In genomic region chr20:728022-728944, GRCh38 we compare ENCODE assay signal across 9 cellular contexts. TPM values are rescaled to one million over a fixed set of nuclear protein-coding genes. Genes with fewer than 3 reads are reported as not detected.
DNase-seq lines count a peak whose midpoint lies in the region; ATAC-seq lines count a peak whose summit lies in the region.
"Had no signal": no experiment of that assay in that cellular context is flagged by ENCODE, and none has a peak within 500 bp of the region (broad histone marks: within the 10 kb centered on the region; RNA-seq: fewer than 3 reads in every experiment).

No MANE protein-coding gene starts in this region.

- peak overlapping the region; percentile 14 to 29 for H3K4me3 Mint-ChIP-seq in stimulated activated naive B cell treated with anti-CD40 and anti-IgM and Interleukin-4, amounts not matched to agents 10 μg/mL and 1 μg/mL and 100 μg/mL, for 72 hours

- H3K9ac ChIP-seq in endocrine pancreas (ENCODE audit: control insufficient read depth, insufficient read depth, low read length): peak overlapping the region; percentile 52

- no peak overlapping the region for H3K4me3 ChIP-seq in endocrine pancreas (ENCODE audit: control insufficient read depth, insufficient read depth, low read length)

- no peaks in the 10 kb centered on the region for H3K9me3 ChIP-seq in endocrine pancreas (ENCODE audit: control insufficient read depth, low read length)

- H3K4me1 Mint-ChIP-seq in stimulated activated naive B cell treated with anti-CD40 and anti-IgM and Interleukin-4, amounts not matched to agents 10 μg/mL and 1 μg/mL and 100 μg/mL, for 72 hours: peaks cover 0 to 4% of the 10 kb centered on the region in 2 donors

- DNase-seq in NCI-H1417 (lab: John Stamatoyannopoulos, UW) (peak in 2 of 3 experiments; percentile 60 to 80), NCI-H1417 treated with DMSO at 0.1 percent for 48 hours (lab: John Stamatoyannopoulos, UW) (no peak), NCI-H2196 treated with DMSO at 0.1 percent for 48 hours (lab: John Stamatoyannopoulos, UW; ENCODE audit: unreplicated experiment) (peak; percentile 23), myocyte (ENCODE audit: low read depth) (peak; percentile 19), NK-92 (lab: John Stamatoyannopoulos, UW; ENCODE audit: unreplicated experiment) (no peak)
- DNase-seq in activated CD4-positive, alpha-beta T cell treated with anti-CD3 and anti-CD28 coated beads, Interleukin-2, amount 50 U/mL, for 1 hour: peak; percentile 28
- peak; percentile 30 for DNase-seq in stimulated activated naive B cell treated with anti-CD40 and anti-IgM and Interleukin-4, amounts not matched to agents 10 μg/mL and 1 μg/mL and 100 μg/mL, for 72 hours

- no peaks in the 10 kb centered on the region for H3K36me3 ChIP-seq in endocrine pancreas (ENCODE audit: control insufficient read depth, insufficient read depth, low read length)

- H3K4me1 ChIP-seq in endocrine pancreas (ENCODE audit: control insufficient read depth, insufficient read depth, low read length): no peaks in the 10 kb centered on the region

- H3K27ac Mint-ChIP-seq in stimulated activated naive B cell treated with anti-CD40 and anti-IgM and Interleukin-4, amounts not matched to agents 10 μg/mL and 1 μg/mL and 100 μg/mL, for 72 hours: no peak overlapping the region

- H3K27me3 Mint-ChIP-seq in stimulated activated naive B cell treated with anti-CD40 and anti-IgM and Interleukin-4, amounts not matched to agents 10 μg/mL and 1 μg/mL and 100 μg/mL, for 72 hours: peaks cover 57 to 64% of the 10 kb centered on the region in 2 donors

- peaks cover 0 to 1% of the 10 kb centered on the region in 2 donors for H3K9me3 Mint-ChIP-seq in stimulated activated naive B cell treated with anti-CD40 and anti-IgM and Interleukin-4, amounts not matched to agents 10 μg/mL and 1 μg/mL and 100 μg/mL, for 72 hours

- H3K36me3 Mint-ChIP-seq in stimulated activated naive B cell treated with anti-CD40 and anti-IgM and Interleukin-4, amounts not matched to agents 10 μg/mL and 1 μg/mL and 100 μg/mL, for 72 hours: peaks cover 0 to 4% of the 10 kb centered on the region in 2 donors

- H3K27me3 ChIP-seq in endocrine pancreas (ENCODE audit: control insufficient read depth, insufficient read depth, low read length): no peaks in the 10 kb centered on the region

- ATAC-seq in stimulated activated naive B cell treated with anti-CD40 and anti-IgM and Interleukin-4, amounts not matched to agents 10 μg/mL and 1 μg/mL and 100 μg/mL, for 72 hours (replicated peaks): peak; percentile 87 to 88

RNA-seq across cellular contexts. Expression of gene SLC52A3, which starts 40.0 kb away (rescaled TPM):
- total RNA-seq in myocyte: not detected in 2 replicates
- polyA plus RNA-seq in myocyte (2012): not detected
- total RNA-seq: glomerular endothelial cell had no signal

RNA-seq across cellular contexts. Expression of gene SCRT2, which starts 52.7 kb away (rescaled TPM):
- not detected in 2 replicates for total RNA-seq in myocyte
- polyA plus RNA-seq in myocyte (2012): not detected
- total RNA-seq: glomerular endothelial cell had no signal

Comparison
In these comparisons a context has a peak if more than half of its experiments do, and no peak if none do; other contexts are left out.
1. DNase-seq: peak in NCI-H1417 (2 of 3), NCI-H2196 treated with DMSO at 0.1 percent for 48 hours (single experiment), activated CD4-positive, alpha-beta T cell treated with anti-CD3 and anti-CD28 coated beads, Interleukin-2, amount 50 U/mL, for 1 hour (single experiment), myocyte (single experiment) and stimulated activated naive B cell treated with anti-CD40 and anti-IgM and Interleukin-4, amounts not matched to agents 10 μg/mL and 1 μg/mL and 100 μg/mL, for 72 hours (single experiment); none in NCI-H1417 treated with DMSO at 0.1 percent for 48 hours (single experiment) and NK-92 (single experiment).